Comparison of ENCODE assay signal across 23 cellular contexts in the genomic region with DNA sequence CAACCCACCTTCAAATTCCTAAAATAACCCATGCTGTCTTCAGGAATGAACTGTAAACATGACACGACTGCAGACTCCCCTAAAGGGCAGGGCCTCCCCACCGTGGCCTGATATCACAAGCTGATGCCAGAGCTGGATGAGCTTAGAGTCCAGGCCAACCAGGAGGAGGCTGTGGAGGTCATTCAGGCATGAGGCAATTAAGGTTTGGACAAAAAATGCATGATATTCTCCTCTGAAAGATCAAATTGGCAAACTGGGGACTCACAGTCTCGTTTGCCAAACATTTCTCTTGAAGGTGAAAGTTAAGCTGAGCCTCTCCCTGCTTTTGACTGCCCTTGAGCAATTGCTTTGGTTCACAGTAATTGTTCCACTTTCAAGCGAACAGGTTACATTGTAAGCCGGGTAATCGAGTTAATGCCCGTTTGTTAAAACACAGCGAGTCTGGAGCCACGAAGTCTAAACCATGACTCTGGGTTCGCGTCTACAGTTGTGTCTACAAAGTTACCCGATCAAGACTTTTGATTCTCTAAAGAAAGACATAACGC.
"Had no signal": no experiment of that assay in that cellular context is flagged by ENCODE, and none has a peak within 500 bp of the region (broad histone marks: within the 10 kb centered on the region; RNA-seq: fewer than 3 reads in every experiment).

No MANE protein-coding gene starts in this region.

- DNase-seq: dermis blood vessel endothelial cell; dorsolateral prefrontal cortex; effector CD4-positive, alpha-beta T cell; effector memory CD4-positive, alpha-beta T cell; foreskin keratinocyte; heart left ventricle; hypothalamus; immature natural killer cell; islet precursor cell; kidney; left cardiac atrium; left ventricle myocardium inferior; lower lobe of right lung; mesenchymal stem cell; mucosa of descending colon had no signal

- H3K36me3 Mint-ChIP-seq: immature natural killer cell, mesothelial cell of epicardium had no signal

- H3K27me3 ChIP-seq: dorsolateral prefrontal cortex, esophagus muscularis mucosa, heart left ventricle, hepatocyte had no signal

- ATAC-seq: foreskin keratinocyte, gastroesophageal sphincter, heart left ventricle, lower lobe of right lung, mucosa of descending colon had no signal

- H3K79me2 ChIP-seq: hepatocyte had no signal

- H3K4me1 ChIP-seq: esophagus muscularis mucosa, foreskin keratinocyte, gastroesophageal sphincter, heart left ventricle, left ventricle myocardium inferior, lower lobe of right lung had no signal

- H3K4me3 ChIP-seq: coronary artery, dorsolateral prefrontal cortex, esophagus muscularis mucosa, gastroesophageal sphincter, heart left ventricle, hepatocyte, left ventricle myocardium inferior, lower lobe of right lung, mucosa of descending colon had no signal

- H3K4me2 ChIP-seq: hepatocyte had no signal

- H3K9me3 Mint-ChIP-seq: immature natural killer cell, mesothelial cell of epicardium had no signal

- H3K27ac ChIP-seq: coronary artery, dorsolateral prefrontal cortex, esophagus muscularis mucosa, foreskin keratinocyte, gastroesophageal sphincter, heart left ventricle, hepatocyte, left ventricle myocardium inferior, lower lobe of right lung had no signal

- H2AFZ ChIP-seq: hepatocyte had no signal

- H3K9me3 ChIP-seq: esophagus muscularis mucosa, heart left ventricle, left ventricle myocardium inferior, lower lobe of right lung, mucosa of descending colon had no signal

- H3K4me3 Mint-ChIP-seq: immature natural killer cell, mesothelial cell of epicardium had no signal

- H3K36me3 ChIP-seq: esophagus muscularis mucosa, gastroesophageal sphincter, heart left ventricle, left ventricle myocardium inferior, lower lobe of right lung had no signal

- FAIRE-seq: colon, endothelial cell of umbilical vein, frontal cortex, kidney had no signal

- H3K27ac Mint-ChIP-seq: immature natural killer cell, mesothelial cell of epicardium had no signal

- H3K4me1 Mint-ChIP-seq: immature natural killer cell had no signal
